Comparison of ENCODE assay signal across 17 cellular contexts in genomic region chr19:38770951-38771279, GRCh38. TPM values are rescaled to one million over a fixed set of nuclear protein-coding genes. Genes with fewer than 3 reads are reported as not detected.
A peak's percentile ranks its signal among the peaks of the same experiment; 100 is the strongest.
DNase-seq lines count a peak whose midpoint lies in the region; ATAC-seq, FAIRE-seq and TF ChIP-seq lines count a peak whose summit lies in the region.
"Not testable (repeated sequence)": the region's sequence is repeated elsewhere in the genome, so short reads cannot be mapped to it uniquely, and the experiment has no call there.
"Had no signal": no experiment of that assay in that cellular context is flagged by ENCODE, and none has a peak within 500 bp of the region (broad histone marks: within the 10 kb centered on the region; RNA-seq: fewer than 3 reads in every experiment).

No MANE protein-coding gene starts in this region.

- not testable (repeated sequence) for H4K20me1 ChIP-seq in IMR-90 (ENCODE audit: insufficient read depth, low read length); endothelial cell of umbilical vein (replicated peaks; ENCODE audit: control insufficient read depth, extremely low read depth, insufficient read depth, low read length)

- H3K4me3 ChIP-seq in IMR-90 (ENCODE audit: insufficient read depth, low read depth, low read length); endothelial cell of umbilical vein (replicated peaks in 1 of 3; ENCODE audit: insufficient read depth in 1 of 3, low read depth in 1 of 3, low read length in 3 of 3); left lung: not testable (repeated sequence)

- not testable (repeated sequence) for H3K9me3 Mint-ChIP-seq in CD4-positive, alpha-beta T cell; activated T-cell treated with anti-CD3 and anti-CD28 coated beads, Interleukin-2, amount 50 U/mL, for 4 hours

- H3K4me3 Mint-ChIP-seq in CD4-positive, alpha-beta T cell; activated T-cell treated with anti-CD3 and anti-CD28 coated beads, Interleukin-2, amount 50 U/mL, for 4 hours: not testable (repeated sequence)

- BruUV-seq in IMR-90 (replicated peaks; lab: Mats Ljungman, UMichigan); endothelial cell of umbilical vein (replicated peaks; lab: Mats Ljungman, UMichigan): not testable (repeated sequence)

- not testable (repeated sequence) for H3K4me1 ChIP-seq in IMR-90 (ENCODE audit: control insufficient read depth, insufficient read depth, low read length); endothelial cell of umbilical vein (ENCODE audit: control insufficient read depth, extremely low read depth, insufficient read depth, low read length); left lung

- FAIRE-seq in endothelial cell of umbilical vein (lab: Jason Lieb, UNC) = peak; percentile 99

- in situ Hi-C loops in IMR-90 (cut with MboI; ENCODE audit: low sequenced_read_pairs) = not testable (repeated sequence)

- not testable (repeated sequence) for H3K4ac ChIP-seq in IMR-90 (ENCODE audit: low read depth, low read length)

- peak; percentile 70 for ATAC-seq in CD4-positive, alpha-beta T cell (ENCODE audit: poor library complexity)
- ATAC-seq in GM21423 (IDR thresholded peaks at IDR 0.05; ENCODE audit: unreplicated experiment) (peak; percentile 64), HG02798 (IDR thresholded peaks at IDR 0.05; ENCODE audit: poor library complexity, unreplicated experiment) (peak; percentile 64), IMR-90 (ENCODE audit: low read depth) (peak; percentile 93), left lung (peak; percentile 95), sciatic nerve (peak; percentile 94)
- ATAC-seq in activated T-cell treated with anti-CD3 and anti-CD28 coated beads, Interleukin-2, amount 50 U/mL, for 4 hours = peak; percentile 79 to 81

- H2BK20ac ChIP-seq in IMR-90 (ENCODE audit: low read depth, low read length) = not testable (repeated sequence)

- H3K27me3 Mint-ChIP-seq in CD4-positive, alpha-beta T cell; activated T-cell treated with anti-CD3 and anti-CD28 coated beads, Interleukin-2, amount 50 U/mL, for 4 hours (ENCODE audit: low read depth): not testable (repeated sequence)

- not testable (repeated sequence) for H3K9me3 ChIP-seq in CD4-positive, alpha-beta T cell (ENCODE audit: control insufficient read depth, low read length); IMR-90 (ENCODE audit: control insufficient read depth, insufficient read depth, low read length); endothelial cell of umbilical vein (replicated peaks; ENCODE audit: control insufficient read depth, insufficient read depth, low read length); left lung

- H3K18ac ChIP-seq in IMR-90 (ENCODE audit: low read depth, low read length) = not testable (repeated sequence)

- TF ChIP-seq POLR2A in IMR-90 (IDR thresholded peaks at IDR 0.05; ENCODE audit: low read depth, low read length); endothelial cell of umbilical vein (IDR thresholded peaks at IDR 0.05; ENCODE audit: low read depth, low read length): not testable (repeated sequence)

- H3K56ac ChIP-seq in IMR-90 (ENCODE audit: extremely low read depth, insufficient read depth, low read length) = not testable (repeated sequence)

- not testable (repeated sequence) for H3K79me1 ChIP-seq in IMR-90 (ENCODE audit: low read depth in 1 of 2, low read length in 2 of 2)

- CTCF ChIA-PET in CD4-positive, alpha-beta T cell (lab: Charles Lee); IMR-90 (lab: Yijun Ruan, JAX); endothelial cell of umbilical vein (lab: Charles Lee): not testable (repeated sequence)

- H3K4me1 Mint-ChIP-seq in CD4-positive, alpha-beta T cell (ENCODE audit: low read depth); activated T-cell treated with anti-CD3 and anti-CD28 coated beads, Interleukin-2, amount 50 U/mL, for 4 hours (ENCODE audit: low read depth): not testable (repeated sequence)

- POLR2A ChIA-PET in CD4-positive, alpha-beta T cell (lab: Charles Lee); IMR-90 (lab: Charles Lee; ENCODE audit: unreplicated experiment); endothelial cell of umbilical vein (lab: Charles Lee): not testable (repeated sequence)

- not testable (repeated sequence) for H2AFZ ChIP-seq in IMR-90 (replicated peaks; ENCODE audit: low read length, poor library complexity); endothelial cell of umbilical vein (ENCODE audit: low read depth, low read length)

- H2BK15ac ChIP-seq in IMR-90 (ENCODE audit: low read depth, low read length) = not testable (repeated sequence)

- not testable (repeated sequence) for TF ChIP-seq CTCF in CD4-positive, alpha-beta T cell (IDR thresholded peaks at IDR 0.05); IMR-90 (conservative IDR thresholded peaks at IDR 0.05; ENCODE audit: low read depth, low read length); endothelial cell of umbilical vein (IDR thresholded peaks at IDR 0.05; ENCODE audit: extremely low read depth in 1 of 2, insufficient read depth in 1 of 2, low read depth in 1 of 2, low read length in 2 of 2); left lung (IDR thresholded peaks at IDR 0.05)

- not testable (repeated sequence) for H3K36me3 ChIP-seq in IMR-90 (ENCODE audit: control insufficient read depth, insufficient read depth, low read length); endothelial cell of umbilical vein (ENCODE audit: control insufficient read depth in 2 of 2, extremely low read depth in 1 of 2, insufficient read depth in 2 of 2, low read length in 2 of 2); left lung

- DNase-seq in CD4-positive, alpha-beta T cell; IMR-90; activated T-cell treated with anti-CD3 and anti-CD28 coated beads, Interleukin-2, amount 50 U/mL, for 4 hours; endothelial cell of umbilical vein (ENCODE audit: low read depth, low spot score); left lung; sciatic nerve (ENCODE audit: low spot score): not testable (repeated sequence)

- dilution Hi-C loops in IMR-90 (cut with HindIII; ENCODE audit: low sequenced_read_pairs, unreplicated experiment); endothelial cell of umbilical vein (cut with MboI; ENCODE audit: extremely low pct_ligation_motif_present, low sequenced_read_pairs): not testable (repeated sequence)

- not testable (repeated sequence) for H3K79me2 ChIP-seq in endothelial cell of umbilical vein (ENCODE audit: control insufficient read depth, insufficient read depth, low read length)

- not testable (repeated sequence) for H4K8ac ChIP-seq in IMR-90 (ENCODE audit: low read depth in 2 of 2, low read length in 2 of 2)

- not testable (repeated sequence) for H3K36me3 Mint-ChIP-seq in CD4-positive, alpha-beta T cell (ENCODE audit: low read depth); activated T-cell treated with anti-CD3 and anti-CD28 coated beads, Interleukin-2, amount 50 U/mL, for 4 hours (ENCODE audit: insufficient read depth)

- H3K27me3 ChIP-seq in CD4-positive, alpha-beta T cell (ENCODE audit: control insufficient read depth, insufficient read depth, low read length); IMR-90 (ENCODE audit: control insufficient read depth, insufficient read depth, low read length); endothelial cell of umbilical vein (ENCODE audit: control insufficient read depth in 2 of 2, insufficient read depth in 2 of 2, low read length in 2 of 2); left lung: not testable (repeated sequence)

- not testable (repeated sequence) for H4K5ac ChIP-seq in IMR-90 (ENCODE audit: low read depth, low read length)

- not testable (repeated sequence) for H2BK5ac ChIP-seq in IMR-90 (ENCODE audit: low read depth, low read length, poor library complexity, severe bottlenecking)

- not testable (repeated sequence) for H3K23ac ChIP-seq in IMR-90 (ENCODE audit: low read depth, low read length)

- not testable (repeated sequence) for H3K9ac ChIP-seq in IMR-90 (ENCODE audit: low read depth, low read length); endothelial cell of umbilical vein (replicated peaks; ENCODE audit: extremely low read depth, insufficient read depth, low read length)

- TF ChIP-seq RAD21 in IMR-90 (IDR thresholded peaks at IDR 0.05; ENCODE audit: low read length) = not testable (repeated sequence)

- H3K27ac Mint-ChIP-seq in CD4-positive, alpha-beta T cell = not testable (repeated sequence)

- not testable (repeated sequence) for H3K14ac ChIP-seq in IMR-90 (replicated peaks; ENCODE audit: low read depth, low read length)

- H3K9me1 ChIP-seq in IMR-90 (ENCODE audit: insufficient read depth, low read length); endothelial cell of umbilical vein (replicated peaks; ENCODE audit: control insufficient read depth, extremely low read depth, insufficient read depth, low read length): not testable (repeated sequence)

- H3K27ac ChIP-seq in CD4-positive, alpha-beta T cell (ENCODE audit: low read depth, low read length); IMR-90 (ENCODE audit: insufficient read depth, low read length); endothelial cell of umbilical vein (ENCODE audit: insufficient read depth, low read depth, low read length); left lung: not testable (repeated sequence)

- H3K4me2 ChIP-seq in IMR-90 (ENCODE audit: low read depth, low read length); endothelial cell of umbilical vein (ENCODE audit: insufficient read depth, low read length): not testable (repeated sequence)

- intact Hi-C loops in CD4-positive, alpha-beta T cell (cut with DNase I, micrococcal nuclease); IMR-90 (cut with micrococcal nuclease); endothelial cell of umbilical vein (cut with micrococcal nuclease); left lung (cut with DNase I); sciatic nerve (cut with DNase I): not testable (repeated sequence)

- H2AK5ac ChIP-seq in IMR-90 (ENCODE audit: low read depth, low read length) = not testable (repeated sequence)

- no CpG with 5 or more reads among the region's 22 CpGs for WGBS in IMR-90 (ENCODE audit: extremely low coverage in 2 of 2, insufficient read length in 1 of 2), 2 experiments

- not testable (repeated sequence) for H2BK120ac ChIP-seq in IMR-90 (ENCODE audit: low read depth, low read length)

- not testable (repeated sequence) for H2AK9ac ChIP-seq in IMR-90 (replicated peaks; ENCODE audit: low read depth, low read length, poor library complexity)

- not testable (repeated sequence) for H4K91ac ChIP-seq in IMR-90 (ENCODE audit: insufficient read depth, low read depth, low read length)

RNA-seq across cellular contexts. Expression of gene LGALS7, which starts 2.4 kb away (rescaled TPM):
- not detected for total RNA-seq in CD4-positive, alpha-beta T cell
- not detected in 2 replicates for total RNA-seq in IMR-90 (2012; rRNA removed)
- polyA plus RNA-seq in IMR-90 (2012; rRNA removed) = not detected in 2 replicates
- not detected in 2 replicates for polyA plus RNA-seq in IMR-90 (2012; cell fraction: cytosol; rRNA removed)
- polyA plus RNA-seq in IMR-90 (2012; cell fraction: nucleus; rRNA removed; ENCODE audit: low replicate concordance) = not detected in 2 replicates
- total RNA-seq in activated T-cell treated with anti-CD3 and anti-CD28 coated beads, Interleukin-2, amount 50 U/mL, for 4 hours = not detected
- total RNA-seq in endothelial cell of umbilical vein = not detected in 2 replicates
- polyA plus RNA-seq in endothelial cell of umbilical vein = not detected in 2 replicates
- polyA plus RNA-seq in endothelial cell of umbilical vein (2011; cell fraction: cytosol; rRNA removed) = not detected in 2 replicates
- polyA plus RNA-seq in endothelial cell of umbilical vein (2011; cell fraction: nucleus; rRNA removed) = not detected in 2 replicates
- polyA plus RNA-seq in endothelial cell of umbilical vein (2012) = not detected in 2 replicates
- not detected in 2 replicates for polyA minus RNA-seq in endothelial cell of umbilical vein
- not detected for polyA minus RNA-seq in endothelial cell of umbilical vein (2011; cell fraction: cytosol; rRNA and poly(A)+ RNA removed)
- not detected in 2 replicates for polyA minus RNA-seq in endothelial cell of umbilical vein (2011; cell fraction: nucleus; rRNA and poly(A)+ RNA removed)
- total RNA-seq in left lung = 1 to 10 TPM in 1 of 2 donors, not detected in 1; 1.4 TPM
- not detected for total RNA-seq in sciatic nerve
- total RNA-seq: activated CD8-positive, alpha-beta memory T cell treated with anti-CD3 and anti-CD28 coated beads for 36 hours; Caco-2; cerebellum; frontal cortex; K562; OCI-LY7; subcutaneous adipose tissue; urinary bladder had no signal
- polyA plus RNA-seq: K562 had no signal

RNA-seq across cellular contexts. Expression of gene LGALS7B, which starts 18.1 kb away (rescaled TPM):
- total RNA-seq in CD4-positive, alpha-beta T cell = not detected
- total RNA-seq in IMR-90 (2012; rRNA removed) (not detected in 2 replicates), endothelial cell of umbilical vein (not detected in 2 replicates), left lung (not detected), sciatic nerve (not detected)
- polyA plus RNA-seq in IMR-90 (2012; rRNA removed) (not detected in 2 replicates), endothelial cell of umbilical vein (not detected in 2 replicates)
- polyA plus RNA-seq in IMR-90 (2012; cell fraction: cytosol; rRNA removed) = not detected in 2 replicates
- not detected in 2 replicates for polyA plus RNA-seq in IMR-90 (2012; cell fraction: nucleus; rRNA removed; ENCODE audit: low replicate concordance)
- not detected for total RNA-seq in activated T-cell treated with anti-CD3 and anti-CD28 coated beads, Interleukin-2, amount 50 U/mL, for 4 hours
- polyA plus RNA-seq in endothelial cell of umbilical vein (2011; cell fraction: cytosol; rRNA removed) = not detected in 2 replicates
- 0.81 TPM in 1 of 2 replicates, not detected in the other for polyA plus RNA-seq in endothelial cell of umbilical vein (2011; cell fraction: nucleus; rRNA removed)
- not detected in 2 replicates for polyA plus RNA-seq in endothelial cell of umbilical vein (2012)
- not detected in 2 replicates for polyA minus RNA-seq in endothelial cell of umbilical vein
- not detected for polyA minus RNA-seq in endothelial cell of umbilical vein (2011; cell fraction: cytosol; rRNA and poly(A)+ RNA removed)
- polyA minus RNA-seq in endothelial cell of umbilical vein (2011; cell fraction: nucleus; rRNA and poly(A)+ RNA removed) = not detected in 2 replicates
- total RNA-seq: activated CD8-positive, alpha-beta memory T cell treated with anti-CD3 and anti-CD28 coated beads for 36 hours; Caco-2; cerebellum; frontal cortex; K562; OCI-LY7; ovary; subcutaneous adipose tissue had no signal
- polyA plus RNA-seq: K562, ovary, urinary bladder had no signal

RNA-seq across cellular contexts. Expression of gene CAPN12, which starts 26.6 kb away (rescaled TPM):
- 1 to 10 TPM; 1.6 to 2.0 TPM for total RNA-seq in CD4-positive, alpha-beta T cell
- total RNA-seq in IMR-90 (2012; rRNA removed) (0.18 TPM in 1 of 2 replicates, not detected in the other), endothelial cell of umbilical vein (not detected in 2 replicates), left lung (1 to 10 TPM; 1.7 to 4.5 TPM), sciatic nerve (5.6 TPM)
- polyA plus RNA-seq in IMR-90 (2012; rRNA removed) (0.97 and 0.99 TPM in 2 replicates), endothelial cell of umbilical vein (0.35 and 0.45 TPM in 2 replicates)
- polyA plus RNA-seq in IMR-90 (2012; cell fraction: cytosol; rRNA removed) = 0.27 and 0.67 TPM in 2 replicates
- polyA plus RNA-seq in IMR-90 (2012; cell fraction: nucleus; rRNA removed; ENCODE audit: low replicate concordance) = 8.4 and 12.7 TPM in 2 replicates
- 1 to 10 TPM in 2 of 3 donors, under 1 TPM in 1; 0.99 to 1.1 (median 1.0) TPM for total RNA-seq in activated T-cell treated with anti-CD3 and anti-CD28 coated beads, Interleukin-2, amount 50 U/mL, for 4 hours
- polyA plus RNA-seq in endothelial cell of umbilical vein (2011; cell fraction: cytosol; rRNA removed) = 0.18 and 0.23 TPM in 2 replicates
- 1.5 and 5.0 TPM in 2 replicates for polyA plus RNA-seq in endothelial cell of umbilical vein (2011; cell fraction: nucleus; rRNA removed)
- polyA plus RNA-seq in endothelial cell of umbilical vein (2012) = 0.11 and 0.65 TPM in 2 replicates
- polyA minus RNA-seq in endothelial cell of umbilical vein = 0.19 and 0.32 TPM in 2 replicates
- not detected for polyA minus RNA-seq in endothelial cell of umbilical vein (2011; cell fraction: cytosol; rRNA and poly(A)+ RNA removed)
- polyA minus RNA-seq in endothelial cell of umbilical vein (2011; cell fraction: nucleus; rRNA and poly(A)+ RNA removed) = not detected in 2 replicates

RNA-seq across cellular contexts. Expression of gene LGALS4, which starts 41.8 kb away (rescaled TPM):
- 1 to 10 TPM; 2.3 to 3.1 TPM for total RNA-seq in CD4-positive, alpha-beta T cell
- total RNA-seq in IMR-90 (2012; rRNA removed) = not detected in 2 replicates
- polyA plus RNA-seq in IMR-90 (2012; rRNA removed) = 0.10 and 0.29 TPM in 2 replicates
- not detected in 2 replicates for polyA plus RNA-seq in IMR-90 (2012; cell fraction: cytosol; rRNA removed)
- 1.2 and 1.3 TPM in 2 replicates for polyA plus RNA-seq in IMR-90 (2012; cell fraction: nucleus; rRNA removed; ENCODE audit: low replicate concordance)
- total RNA-seq in activated T-cell treated with anti-CD3 and anti-CD28 coated beads, Interleukin-2, amount 50 U/mL, for 4 hours = 1 to 10 TPM; 1.7 to 2.7 (median 2.2) TPM
- 0.44 TPM in 1 of 2 replicates, not detected in the other for total RNA-seq in endothelial cell of umbilical vein
- 0.19 and 0.22 TPM in 2 replicates for polyA plus RNA-seq in endothelial cell of umbilical vein
- polyA plus RNA-seq in endothelial cell of umbilical vein (2011; cell fraction: cytosol; rRNA removed) = not detected in 2 replicates
- polyA plus RNA-seq in endothelial cell of umbilical vein (2011; cell fraction: nucleus; rRNA removed) = 0.91 and 1.5 TPM in 2 replicates
- 0.53 TPM in 1 of 2 replicates, not detected in the other for polyA plus RNA-seq in endothelial cell of umbilical vein (2012)
- not detected in 2 replicates for polyA minus RNA-seq in endothelial cell of umbilical vein
- not detected for polyA minus RNA-seq in endothelial cell of umbilical vein (2011; cell fraction: cytosol; rRNA and poly(A)+ RNA removed)
- 0.72 TPM in 1 of 2 replicates, not detected in the other for polyA minus RNA-seq in endothelial cell of umbilical vein (2011; cell fraction: nucleus; rRNA and poly(A)+ RNA removed)
- 1 to 10 TPM in 1 of 2 donors, under 1 TPM in 1; 0.64 to 1.5 TPM for total RNA-seq in left lung
- 1.3 TPM for total RNA-seq in sciatic nerve
